Comparison of ENCODE assay signal across 20 cellular contexts in genomic region chr5:5678909-5679308, GRCh38.
DNase-seq lines count a peak whose midpoint lies in the region; ATAC-seq and TF ChIP-seq lines count a peak whose summit lies in the region.
"Had no signal": no experiment of that assay in that cellular context is flagged by ENCODE, and none has a peak within 500 bp of the region (broad histone marks: within the 10 kb centered on the region; RNA-seq: fewer than 3 reads in every experiment).

No MANE protein-coding gene starts in this region.

- no peak for TF ChIP-seq POLR2A in esophagus muscularis mucosa (IDR thresholded peaks at IDR 0.05; ENCODE audit: low read depth)

- no peaks in the 10 kb centered on the region for H3K79me2 ChIP-seq in PC-3 (ENCODE audit: low read length)

- H3K27me3 ChIP-seq in PC-3 (ENCODE audit: low read length) (peaks cover 47% of the 10 kb centered on the region), esophagus muscularis mucosa (no peaks in the 10 kb centered on the region), aorta (ENCODE audit: control insufficient read depth in 1 of 2, insufficient read depth in 2 of 2, low read length in 1 of 2) (no peaks in the 10 kb centered on the region)
- H3K27me3 ChIP-seq: testis had no signal

- H3K9me2 ChIP-seq in PC-3 (replicated peaks; ENCODE audit: low read length) = no peaks in the 10 kb centered on the region

- intact Hi-C loops in PC-3 (cut with micrococcal nuclease) (no loop called here), esophagus muscularis mucosa (cut with DNase I) (no loop called here), aorta (cut with DNase I) (no loop called here)

- no peak overlapping the region for H3K4me3 ChIP-seq in PC-3 (ENCODE audit: low read length)
- no peak overlapping the region for H3K4me3 ChIP-seq in esophagus muscularis mucosa
- no peak overlapping the region for H3K4me3 ChIP-seq in mesodermal cell (ENCODE audit: extremely low read depth, insufficient read depth, low read length, poor library complexity, severe bottlenecking)
- H3K4me3 ChIP-seq in aorta (ENCODE audit: low read length in 2 of 2) = no peak overlapping the region
- H3K4me3 ChIP-seq: GM23338, testis had no signal

- TF ChIP-seq EP300 in esophagus muscularis mucosa (IDR thresholded peaks at IDR 0.05) = no peak

- no peak overlapping the region for H3K4me2 ChIP-seq in PC-3 (ENCODE audit: low read length)
- H3K4me2 ChIP-seq: GM23338 had no signal

- no peaks in the 10 kb centered on the region for H4K20me1 ChIP-seq in PC-3 (ENCODE audit: low read length)

- no peaks in the 10 kb centered on the region for H3F3A ChIP-seq in PC-3 (ENCODE audit: low read length, unreplicated experiment)

- TF ChIP-seq CTCF in PC-3 (conservative IDR thresholded peaks at IDR 0.05; ENCODE audit: low read depth, low read length) = no peak
- TF ChIP-seq CTCF in esophagus muscularis mucosa (IDR thresholded peaks at IDR 0.05) = no peak

- no TSS peak for BruUV-seq in PC-3 (replicated peaks; lab: Mats Ljungman, UMichigan)

- CTCF ChIA-PET in PC-3 (lab: Charles Lee) = no interaction called here

- ATAC-seq in PC-3 (no peak), aorta (ENCODE audit: low FRiP score) (peak; percentile 67)
- ATAC-seq: GM23338; left colon; stimulated activated effector memory CD8-positive, alpha-beta T cell treated with anti-CD3 and anti-CD28 coated beads, Interleukin-12 subunit alpha, Interleukin-12 subunit beta, amount 100 ng/mL, for 72 hours had no signal

- H3K9ac ChIP-seq in PC-3 (ENCODE audit: low read length) = no peak overlapping the region

- POLR2A ChIA-PET in PC-3 (lab: Charles Lee; ENCODE audit: unreplicated experiment) = no interaction called here

- H3K4me1 ChIP-seq in PC-3 (ENCODE audit: insufficient read depth, low read length) = no peaks in the 10 kb centered on the region
- H3K4me1 ChIP-seq in esophagus muscularis mucosa = no peaks in the 10 kb centered on the region
- peaks cover 3% of the 10 kb centered on the region for H3K4me1 ChIP-seq in mesodermal cell (ENCODE audit: control insufficient read depth, insufficient read depth, low read length, poor library complexity, severe bottlenecking)
- H3K4me1 ChIP-seq in aorta (ENCODE audit: control insufficient read depth in 1 of 2, insufficient read depth in 2 of 2, low read length in 2 of 2) = no peaks in the 10 kb centered on the region
- H3K4me1 ChIP-seq: testis had no signal

- H3K9me3 ChIP-seq in PC-3 (ENCODE audit: low read length) = no peaks in the 10 kb centered on the region
- H3K9me3 ChIP-seq in esophagus muscularis mucosa = no peaks in the 10 kb centered on the region
- H3K9me3 ChIP-seq in mesodermal cell (ENCODE audit: control insufficient read depth, low read length) = peaks cover 3% of the 10 kb centered on the region
- H3K9me3 ChIP-seq in aorta (ENCODE audit: control insufficient read depth, low read length) = peaks cover 3% of the 10 kb centered on the region
- H3K9me3 ChIP-seq: testis had no signal

- H3K27ac ChIP-seq in PC-3 (ENCODE audit: low read length) (no peak overlapping the region), esophagus muscularis mucosa (replicated peaks in 1 of 4) (no peak overlapping the region), mesodermal cell (ENCODE audit: low read depth, low read length, severe bottlenecking) (peak overlapping the region; percentile 37), aorta (ENCODE audit: low read depth in 1 of 2, low read length in 2 of 2) (no peak overlapping the region)
- H3K27ac ChIP-seq: testis, WERI-Rb-1 had no signal

- no peak overlapping the region for H2AFZ ChIP-seq in PC-3 (ENCODE audit: low read length)
- H2AFZ ChIP-seq: GM23338 had no signal

- DNase-seq in PC-3 (peak; percentile 19), esophagus muscularis mucosa (ENCODE audit: extremely low spot score) (peak; percentile 81), aorta (peak in 1 of 2 donors; percentile 85), UCSD-AML1 (lab: John Stamatoyannopoulos, UW; ENCODE audit: unreplicated experiment) (no peak)
- DNase-seq in activated CD4-positive, alpha-beta T cell treated with anti-CD3 and anti-CD28 coated beads, Interleukin-2, amount 50 U/mL, for 4 hours = no peak
- no peak for DNase-seq in central memory CD4-positive, alpha-beta T cell
- DNase-seq: activated CD4-positive, alpha-beta T cell treated with anti-CD3 and anti-CD28 coated beads, Interleukin-2, amount 50 U/mL, for 48 hours; activated naive CD8-positive, alpha-beta T cell treated with anti-CD3 and anti-CD28 coated beads for 36 hours; activated T-cell treated with anti-CD3 and anti-CD28 coated beads, Interleukin-2, amount 50 U/mL, for 48 hours; AML-193; foreskin fibroblast; left colon; NCI-H1105 treated with DMSO at 0.1 percent for 48 hours; NCI-H524 treated with DMSO at 0.1 percent for 48 hours; SHP77 treated with DMSO at 0.1 percent for 48 hours; testis; WERI-Rb-1 had no signal

- WGBS in esophagus muscularis mucosa = 50% methylated on average over 4 of the region's 4 CpGs
- 60 to 66% methylated on average over 4 of the region's 4 CpGs for WGBS in mesodermal cell (ENCODE audit: insufficient coverage in 2 of 2), 2 experiments
- 53 to 57% methylated on average over 4 of the region's 4 CpGs for WGBS in aorta, 2 donors

- H3K36me3 ChIP-seq in PC-3 (ENCODE audit: low read depth, low read length) (no peaks in the 10 kb centered on the region), esophagus muscularis mucosa (no peaks in the 10 kb centered on the region), mesodermal cell (ENCODE audit: control insufficient read depth, insufficient read depth, low read length) (no peaks in the 10 kb centered on the region), aorta (ENCODE audit: control insufficient read depth in 1 of 2, insufficient read depth in 2 of 2, low read length in 1 of 2) (no peaks in the 10 kb centered on the region)
- H3K36me3 ChIP-seq: WERI-Rb-1 had no signal

Comparison
In these comparisons a context has a peak if more than half of its experiments do, and no peak if none do; other contexts are left out.
1. DNase-seq: peak in PC-3 (single experiment) and esophagus muscularis mucosa (single experiment); none in activated CD4-positive, alpha-beta T cell treated with anti-CD3 and anti-CD28 coated beads, Interleukin-2, amount 50 U/mL, for 4 hours (0 of 2), central memory CD4-positive, alpha-beta T cell (single experiment) and UCSD-AML1 (single experiment).